In the genomic region with DNA sequence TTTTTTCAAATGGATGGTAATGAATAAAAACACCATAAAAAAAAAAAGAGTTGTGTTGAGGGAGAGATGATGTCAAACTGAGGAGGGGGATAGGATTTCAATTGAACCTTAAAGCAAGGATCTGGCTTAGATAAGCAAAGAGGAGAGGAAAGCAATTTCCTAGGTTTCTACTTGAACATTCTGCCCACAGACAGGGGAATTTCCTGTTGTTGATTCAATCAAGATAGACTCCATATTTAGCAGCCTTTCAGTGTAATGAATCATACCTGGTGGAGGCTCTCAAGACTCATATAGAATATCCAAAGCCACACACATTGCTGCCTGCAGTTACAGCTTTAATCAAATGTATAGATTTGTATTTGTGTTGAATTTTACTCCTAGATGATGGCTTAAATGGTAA, we compare ENCODE assay signal across 1 cellular context.
TF ChIP-seq lines count a peak whose summit lies in the region.

No MANE protein-coding gene starts in this region.

TF ChIP-seq in WTC11, 78 proteins besides CTCF, POLR2A, EP300 and RAD21 (continued from another document):
- TF ChIP-seq, protein P1, sequence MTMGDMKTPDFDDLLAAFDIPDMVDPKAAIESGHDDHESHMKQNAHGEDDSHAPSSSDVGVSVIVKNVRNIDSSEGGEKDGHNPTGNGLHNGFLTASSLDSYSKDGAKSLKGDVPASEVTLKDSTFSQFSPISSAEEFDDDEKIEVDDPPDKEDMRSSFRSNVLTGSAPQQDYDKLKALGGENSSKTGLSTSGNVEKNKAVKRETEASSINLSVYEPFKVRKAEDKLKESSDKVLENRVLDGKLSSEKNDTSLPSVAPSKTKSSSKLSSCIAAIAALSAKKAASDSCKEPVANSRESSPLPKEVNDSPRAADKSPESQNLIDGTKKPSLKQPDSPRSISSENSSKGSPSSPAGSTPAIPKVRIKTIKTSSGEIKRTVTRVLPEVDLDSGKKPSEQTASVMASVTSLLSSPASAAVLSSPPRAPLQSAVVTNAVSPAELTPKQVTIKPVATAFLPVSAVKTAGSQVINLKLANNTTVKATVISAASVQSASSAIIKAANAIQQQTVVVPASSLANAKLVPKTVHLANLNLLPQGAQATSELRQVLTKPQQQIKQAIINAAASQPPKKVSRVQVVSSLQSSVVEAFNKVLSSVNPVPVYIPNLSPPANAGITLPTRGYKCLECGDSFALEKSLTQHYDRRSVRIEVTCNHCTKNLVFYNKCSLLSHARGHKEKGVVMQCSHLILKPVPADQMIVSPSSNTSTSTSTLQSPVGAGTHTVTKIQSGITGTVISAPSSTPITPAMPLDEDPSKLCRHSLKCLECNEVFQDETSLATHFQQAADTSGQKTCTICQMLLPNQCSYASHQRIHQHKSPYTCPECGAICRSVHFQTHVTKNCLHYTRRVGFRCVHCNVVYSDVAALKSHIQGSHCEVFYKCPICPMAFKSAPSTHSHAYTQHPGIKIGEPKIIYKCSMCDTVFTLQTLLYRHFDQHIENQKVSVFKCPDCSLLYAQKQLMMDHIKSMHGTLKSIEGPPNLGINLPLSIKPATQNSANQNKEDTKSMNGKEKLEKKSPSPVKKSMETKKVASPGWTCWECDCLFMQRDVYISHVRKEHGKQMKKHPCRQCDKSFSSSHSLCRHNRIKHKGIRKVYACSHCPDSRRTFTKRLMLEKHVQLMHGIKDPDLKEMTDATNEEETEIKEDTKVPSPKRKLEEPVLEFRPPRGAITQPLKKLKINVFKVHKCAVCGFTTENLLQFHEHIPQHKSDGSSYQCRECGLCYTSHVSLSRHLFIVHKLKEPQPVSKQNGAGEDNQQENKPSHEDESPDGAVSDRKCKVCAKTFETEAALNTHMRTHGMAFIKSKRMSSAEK (CRISPR knock-in tag; IDR thresholded peaks at IDR 0.05; ENCODE audit: borderline replicate concordance): no peak
- TF ChIP-seq, protein P2, sequence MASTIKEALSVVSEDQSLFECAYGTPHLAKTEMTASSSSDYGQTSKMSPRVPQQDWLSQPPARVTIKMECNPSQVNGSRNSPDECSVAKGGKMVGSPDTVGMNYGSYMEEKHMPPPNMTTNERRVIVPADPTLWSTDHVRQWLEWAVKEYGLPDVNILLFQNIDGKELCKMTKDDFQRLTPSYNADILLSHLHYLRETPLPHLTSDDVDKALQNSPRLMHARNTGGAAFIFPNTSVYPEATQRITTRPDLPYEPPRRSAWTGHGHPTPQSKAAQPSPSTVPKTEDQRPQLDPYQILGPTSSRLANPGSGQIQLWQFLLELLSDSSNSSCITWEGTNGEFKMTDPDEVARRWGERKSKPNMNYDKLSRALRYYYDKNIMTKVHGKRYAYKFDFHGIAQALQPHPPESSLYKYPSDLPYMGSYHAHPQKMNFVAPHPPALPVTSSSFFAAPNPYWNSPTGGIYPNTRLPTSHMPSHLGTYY (CRISPR knock-in tag; IDR thresholded peaks at IDR 0.05): no peak
